In the genomic region with DNA sequence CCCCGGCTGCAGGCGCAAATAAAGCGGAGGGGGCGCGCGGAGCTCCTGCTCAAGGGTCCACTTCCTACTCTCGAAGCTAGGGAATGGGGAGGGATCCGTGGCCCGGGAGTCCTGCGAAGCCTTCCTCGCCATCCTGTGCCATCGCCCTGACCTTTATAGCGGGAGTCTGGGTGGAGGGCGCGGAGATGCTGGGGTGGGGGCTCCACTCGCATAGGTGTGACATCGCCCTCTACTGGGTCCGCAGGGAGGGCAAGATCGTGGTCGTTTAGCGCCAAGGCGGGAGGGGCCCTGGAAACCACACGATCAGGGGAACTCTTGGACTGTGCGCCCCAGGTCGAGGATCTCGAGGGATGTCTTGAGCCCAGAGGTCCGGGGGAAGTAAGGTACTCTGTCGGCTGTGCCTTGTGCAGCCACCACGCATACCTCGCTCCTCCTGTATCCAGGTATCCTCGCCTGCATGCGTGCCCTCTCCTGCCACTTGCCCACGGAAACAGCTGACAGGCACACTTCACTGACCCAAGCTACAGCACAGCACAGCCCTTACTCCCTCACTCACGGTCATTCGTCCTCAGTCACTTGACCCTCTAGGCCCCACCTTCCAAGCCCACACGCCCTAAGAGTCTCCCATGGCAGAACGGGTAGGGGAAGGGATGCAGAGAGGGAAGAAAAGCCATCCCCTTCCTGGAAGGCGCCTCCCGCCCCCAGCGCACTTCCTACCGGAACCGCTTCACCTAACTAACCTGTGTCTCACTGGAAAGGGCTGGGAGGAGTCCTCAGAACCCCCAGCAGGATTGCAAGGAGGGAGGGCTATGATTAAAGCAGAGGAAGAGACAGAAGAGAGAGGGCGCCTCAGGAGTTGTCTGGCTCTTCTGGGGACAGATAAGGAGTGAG, we compare ENCODE assay signal across 9 cellular contexts. TPM values are rescaled to one million over a fixed set of nuclear protein-coding genes. Genes with fewer than 3 reads are reported as not detected.
DNase-seq lines count a peak whose midpoint lies in the region; ATAC-seq and TF ChIP-seq lines count a peak whose summit lies in the region.
"Had no signal": no experiment of that assay in that cellular context is flagged by ENCODE, and none has a peak within 500 bp of the region (broad histone marks: within the 10 kb centered on the region; RNA-seq: fewer than 3 reads in every experiment).

No MANE protein-coding gene starts in this region.

- H3K4me1 ChIP-seq in MM.1S (ENCODE audit: low read length) = no peaks in the 10 kb centered on the region

- H4K20me1 ChIP-seq in MM.1S (ENCODE audit: insufficient read depth, low read length) = no peaks in the 10 kb centered on the region

- no peak overlapping the region for H3K4me3 ChIP-seq in AG10803 (ENCODE audit: low read length)
- no peak overlapping the region for H3K4me3 ChIP-seq in MM.1S (ENCODE audit: low read length)

- H3K4me3 Mint-ChIP-seq in endothelial cell (ENCODE audit: unreplicated experiment) (peak overlapping the region; percentile 51), natural killer cell (peak overlapping the region; percentile 64)

- no peak overlapping the region for H3K4me2 ChIP-seq in MM.1S (ENCODE audit: low read depth, low read length)

- TF ChIP-seq POLR2A in GM18505 (IDR thresholded peaks at IDR 0.05; ENCODE audit: borderline replicate concordance, extremely low read depth, insufficient read depth, insufficient read length) = no peak

- TF ChIP-seq CTCF in AG10803 (conservative IDR thresholded peaks at IDR 0.05; ENCODE audit: low read length) = peak; percentile 7; the same call in 1 of the 2 replicates
- TF ChIP-seq CTCF in MM.1S (IDR thresholded peaks at IDR 0.05; ENCODE audit: low read length) = peak; percentile 23
- TF ChIP-seq CTCF in endothelial cell (IDR thresholded peaks at IDR 0.05; ENCODE audit: unreplicated experiment) = no peak
- TF ChIP-seq CTCF in natural killer cell (IDR thresholded peaks at IDR 0.05) = no peak

- H3K27ac ChIP-seq in MM.1S (ENCODE audit: low read length) = no peak overlapping the region
- H3K27ac ChIP-seq: epithelial cell of prostate had no signal

- H2AFZ ChIP-seq in MM.1S (ENCODE audit: low read length) = no peak overlapping the region

- peaks cover 92% of the 10 kb centered on the region for H3K27me3 ChIP-seq in MM.1S (replicated peaks; ENCODE audit: insufficient read depth, low read length)

- H3K9me3 Mint-ChIP-seq in endothelial cell (ENCODE audit: unreplicated experiment) = no peaks in the 10 kb centered on the region
- no peaks in the 10 kb centered on the region for H3K9me3 Mint-ChIP-seq in natural killer cell

- ATAC-seq in natural killer cell = peak in 2 of 3 donors; percentile 6 to 42
- ATAC-seq in HG02981 (IDR thresholded peaks at IDR 0.05; ENCODE audit: unreplicated experiment) = no peak
- ATAC-seq in GM18505 (IDR thresholded peaks at IDR 0.05; ENCODE audit: unreplicated experiment) = no peak

- no peaks in the 10 kb centered on the region for H3K36me3 ChIP-seq in MM.1S (replicated peaks; ENCODE audit: insufficient read depth, low read length)

- no peaks in the 10 kb centered on the region for H3K79me2 ChIP-seq in MM.1S (ENCODE audit: low read length)

- H3K9ac ChIP-seq in MM.1S (ENCODE audit: low read length) = no peak overlapping the region

- H3F3A ChIP-seq in MM.1S (ENCODE audit: insufficient read depth, low read length) = no peaks in the 10 kb centered on the region

- peaks cover 26% of the 10 kb centered on the region for H3K4me1 Mint-ChIP-seq in endothelial cell (ENCODE audit: unreplicated experiment)
- peaks cover 0 to 9% of the 10 kb centered on the region in 2 donors for H3K4me1 Mint-ChIP-seq in natural killer cell

- H3K36me3 Mint-ChIP-seq in endothelial cell (ENCODE audit: low read depth, unreplicated experiment) (peaks cover 4% of the 10 kb centered on the region), natural killer cell (no peaks in the 10 kb centered on the region)

- no peaks in the 10 kb centered on the region for H3K9me2 ChIP-seq in MM.1S (replicated peaks; ENCODE audit: insufficient read depth, low read length)

- peaks cover 13% of the 10 kb centered on the region for H3K27me3 Mint-ChIP-seq in endothelial cell (ENCODE audit: unreplicated experiment)
- peaks cover 18 to 23% of the 10 kb centered on the region in 2 donors for H3K27me3 Mint-ChIP-seq in natural killer cell (ENCODE audit: low read depth in 2 of 2)

- H3K27ac Mint-ChIP-seq in endothelial cell (ENCODE audit: unreplicated experiment) (no peak overlapping the region), natural killer cell (no peak overlapping the region)

- intact Hi-C loops in natural killer cell (cut with micrococcal nuclease) = no loop called here

- H3K9me3 ChIP-seq in MM.1S (replicated peaks; ENCODE audit: insufficient read depth, low read length) = no peaks in the 10 kb centered on the region

- no peak for DNase-seq in AG10803 (ENCODE audit: low read depth)
- no peak for DNase-seq in MM.1S
- DNase-seq in endothelial cell (ENCODE audit: low spot score) = peak; percentile 49
- no peak for DNase-seq in natural killer cell
- DNase-seq in activated CD4-positive, alpha-beta T cell treated with anti-CD3 and anti-CD28 coated beads for 4 hours = no peak
- no peak for DNase-seq in activated CD8-positive, alpha-beta memory T cell treated with anti-CD3 and anti-CD28 coated beads, Interleukin-2, amount 50 U/mL, for 4 hours

RNA-seq across cellular contexts. Expression of a gene that starts 22.7 kb away (rescaled TPM):
- 4.3 TPM for total RNA-seq in endothelial cell (ENCODE audit: unreplicated experiment)
- not detected for total RNA-seq in natural killer cell

Comparison
In these comparisons a context has a peak if more than half of its experiments do, and no peak if none do; other contexts are left out.
1. CTCF ChIP-seq: peak in AG10803 (single experiment) and MM.1S (single experiment); none in endothelial cell (single experiment) and natural killer cell (single experiment).
2. ATAC-seq: peak in natural killer cell (2 of 3); none in HG02981 (single experiment) and GM18505 (single experiment).